Comparison of ENCODE assay signal across 10 cellular contexts in genomic region chr10:132449051-132449825, GRCh38. TPM values are rescaled to one million over a fixed set of nuclear protein-coding genes. Genes with fewer than 3 reads are reported as not detected.
A peak's percentile ranks its signal among the peaks of the same experiment; 100 is the strongest.
DNase-seq lines count a peak whose midpoint lies in the region; ATAC-seq, FAIRE-seq and TF ChIP-seq lines count a peak whose summit lies in the region.
"Had no signal": no experiment of that assay in that cellular context is flagged by ENCODE, and none has a peak within 500 bp of the region (broad histone marks: within the 10 kb centered on the region; RNA-seq: fewer than 3 reads in every experiment).

No MANE protein-coding gene starts in this region.

- H3K9ac ChIP-seq in kidney (ENCODE audit: low read length in 2 of 2) (no peak overlapping the region), GM23248 (no peak overlapping the region)

- ATAC-seq in Right ventricle myocardium superior (ENCODE audit: poor library complexity), result no peak

- H2AFZ ChIP-seq in GM23248, result no peak overlapping the region

- H3K4me3 ChIP-seq in kidney (ENCODE audit: low read length in 2 of 2), result no peak overlapping the region
- no peak overlapping the region for H3K4me3 ChIP-seq in vagina
- no peak overlapping the region for H3K4me3 ChIP-seq in thyroid gland (replicated peaks in 1 of 3)
- no peak overlapping the region for H3K4me3 ChIP-seq in GM23248

- H3K27ac ChIP-seq in kidney (ENCODE audit: low read depth in 2 of 2, low read length in 2 of 2) (no peak overlapping the region), vagina (peak overlapping the region; percentile 69), thyroid gland (peak overlapping the region in 1 of 3 donors; percentile 17), GM23248 (no peak overlapping the region)

- no peak overlapping the region for H3K27ac Mint-ChIP-seq in HFFc6

- H3K36me3 ChIP-seq in kidney (ENCODE audit: control insufficient read depth in 1 of 2, insufficient read depth in 2 of 2, low read length in 2 of 2), result no peaks in the 10 kb centered on the region
- H3K36me3 ChIP-seq in vagina, result no peaks in the 10 kb centered on the region
- no peaks in the 10 kb centered on the region for H3K36me3 ChIP-seq in thyroid gland
- no peaks in the 10 kb centered on the region for H3K36me3 ChIP-seq in GM23248 (ENCODE audit: low read depth)

- H4K20me1 ChIP-seq in GM23248 (ENCODE audit: insufficient read depth), result no peaks in the 10 kb centered on the region

- H3K79me2 ChIP-seq in GM23248 (ENCODE audit: insufficient read depth), result no peaks in the 10 kb centered on the region

- WGBS in thyroid gland, 2 donors, result 71 to 78% methylated on average over 15 of the region's 22 CpGs
- 50 to 64% methylated on average over 13 to 22 of the region's 22 CpGs for WGBS in GM23248 (ENCODE audit: low coverage in 1 of 2, low lambda C conversion rate in 2 of 2, missing lambda C conversion rate in 2 of 2), 2 experiments

- no peak overlapping the region for H3K4me2 ChIP-seq in GM23248 (ENCODE audit: unreplicated experiment)

- in situ Hi-C loops in GM23248 (cut with MboI), result no loop called here

- 0 out of 2 replicates have a peak, but pooled peaks cover 5% of the 10 kb centered on the region for H3F3A ChIP-seq in GM23248 (ENCODE audit: insufficient read depth)

- TF ChIP-seq CTCF in kidney (IDR thresholded peaks at IDR 0.05; ENCODE audit: borderline replicate concordance, extremely low read depth, insufficient read depth) (no peak), vagina (IDR thresholded peaks at IDR 0.05) (no peak), thyroid gland (IDR thresholded peaks at IDR 0.05) (no peak), HFFc6 (IDR thresholded peaks at IDR 0.05) (no peak)

- peaks cover 10% of the 10 kb centered on the region for H3K4me1 Mint-ChIP-seq in HFFc6 (ENCODE audit: low read depth)

- H3K9me2 ChIP-seq in GM23248 (ENCODE audit: insufficient read depth), result no peaks in the 10 kb centered on the region

- H3K4me1 ChIP-seq in kidney (ENCODE audit: control insufficient read depth in 1 of 2, insufficient read depth in 1 of 2, low read depth in 1 of 2, low read length in 2 of 2) (peaks cover 3 to 29% of the 10 kb centered on the region in 2 donors), vagina (peaks cover 39% of the 10 kb centered on the region), thyroid gland (peaks cover 24 to 39% of the 10 kb centered on the region in 2 donors), GM23248 (ENCODE audit: insufficient read depth) (no peaks in the 10 kb centered on the region)

- H3K9me3 ChIP-seq in kidney (ENCODE audit: control insufficient read depth in 1 of 2, low read length in 2 of 2) (no peaks in the 10 kb centered on the region), vagina (no peaks in the 10 kb centered on the region), thyroid gland (no peaks in the 10 kb centered on the region), GM23248 (ENCODE audit: low read depth) (no peaks in the 10 kb centered on the region)
- H3K9me3 ChIP-seq: Caco-2 had no signal

- H3K36me3 Mint-ChIP-seq in HFFc6 (ENCODE audit: low read depth), result no peaks in the 10 kb centered on the region

- TF ChIP-seq POLR2A in vagina (IDR thresholded peaks at IDR 0.05) (no peak), thyroid gland (IDR thresholded peaks at IDR 0.05) (no peak)

- no peak for FAIRE-seq in kidney (lab: Jason Lieb, UNC)

- no peaks in the 10 kb centered on the region for H3K9me3 Mint-ChIP-seq in HFFc6

- H3K4me3 Mint-ChIP-seq in HFFc6, result no peak overlapping the region

- no peaks in the 10 kb centered on the region for H3K27me3 Mint-ChIP-seq in HFFc6 (ENCODE audit: insufficient read depth)

- DNase-seq in Right ventricle myocardium superior (peak; percentile 72), cardiac septum (ENCODE audit: low spot score) (no peak), RPMI8226 (peak; percentile 10), kidney (peak; percentile 79), vagina (ENCODE audit: extremely low spot score in 2 of 2) (no peak), thyroid gland (no peak), HFFc6 (no peak), GM23248 (no peak)
- DNase-seq: NCI-H187 had no signal

- intact Hi-C loops in Right ventricle myocardium superior (cut with DNase I) (loop anchor here (2.0 kb wide), 1 partner anchor 56 kb away; no protein-coding TSS in a partner anchor), cardiac septum (cut with DNase I) (no loop called here), kidney (cut with DNase I) (no loop called here), vagina (cut with DNase I) (no loop called here), thyroid gland (cut with DNase I) (no loop called here)

- H3K27me3 ChIP-seq in vagina, result no peaks in the 10 kb centered on the region
- no peaks in the 10 kb centered on the region for H3K27me3 ChIP-seq in thyroid gland
- no peaks in the 10 kb centered on the region for H3K27me3 ChIP-seq in GM23248 (replicated peaks; ENCODE audit: insufficient read depth)

RNA-seq across cellular contexts. Expression of gene PWWP2B, which starts 52.2 kb away (rescaled TPM):
- total RNA-seq in Right ventricle myocardium superior, result 23.0 TPM
- total RNA-seq in cardiac septum, result 14.3 TPM
- 24.3 TPM for total RNA-seq in kidney
- polyA plus RNA-seq in kidney (ENCODE audit: insufficient read depth, low read depth, low replicate concordance), result 12.9 TPM
- 14.7 TPM for total RNA-seq in vagina
- total RNA-seq in thyroid gland, result 10 to 100 TPM; 14.5 to 35.4 (median 27.3) TPM
- 1 to 10 TPM; 4.1 to 6.3 (median 4.7) TPM for total RNA-seq in HFFc6 (2021; fragmentation: NEBNext Ultra II Directional; extraction: Animal tissue kit (Norgen Biotek cat#: 25700))
- total RNA-seq in GM23248 (2014; rRNA removed; shearing (Covaris generic)), result 2.4 and 5.8 TPM in 2 replicates
- 0.66 TPM in 2 replicates for polyA plus RNA-seq in GM23248 (2016; fragmentation: Nextera tagmentation; extraction: Ambion mirVana)

Comparison
In these comparisons a context has a peak if more than half of its experiments do, and no peak if none do; other contexts are left out.
1. DNase-seq: peak in Right ventricle myocardium superior (single experiment), RPMI8226 (single experiment) and kidney (single experiment); none in cardiac septum (single experiment), vagina (0 of 2), thyroid gland (0 of 2), HFFc6 (single experiment) and GM23248 (single experiment).